ENCODE assay signal across 9 cellular contexts in genomic region chr9:91948061-91948422, GRCh38. TPM values are rescaled to one million over a fixed set of nuclear protein-coding genes. Genes with fewer than 3 reads are reported as not detected.
DNase-seq lines count a peak whose midpoint lies in the region; ATAC-seq and TF ChIP-seq lines count a peak whose summit lies in the region.
"Had no signal": no experiment of that assay in that cellular context is flagged by ENCODE, and none has a peak within 500 bp of the region (broad histone marks: within the 10 kb centered on the region; RNA-seq: fewer than 3 reads in every experiment).

No MANE protein-coding gene starts in this region.

- no peak overlapping the region for H3K4me3 Mint-ChIP-seq in stimulated activated naive CD8-positive, alpha-beta T cell treated with anti-CD3 and anti-CD28 coated beads, Interleukin-15, amount 100 ng/mL, for 72 hours

- no peak for ATAC-seq in stimulated activated naive CD8-positive, alpha-beta T cell treated with anti-CD3 and anti-CD28 coated beads, Interleukin-15, amount 100 ng/mL, for 72 hours
- ATAC-seq in HG03520 (IDR thresholded peaks at IDR 0.05; ENCODE audit: unreplicated experiment) = no peak
- ATAC-seq in GM18520 (IDR thresholded peaks at IDR 0.05; ENCODE audit: unreplicated experiment) = no peak

- H3K4me2 ChIP-seq in smooth muscle cell = peak overlapping the region; percentile 90

- POLR2A ChIA-PET in HEK293 (lab: Yijun Ruan, JAX) = no interaction called here

- H3K9me3 Mint-ChIP-seq in stimulated activated naive CD8-positive, alpha-beta T cell treated with anti-CD3 and anti-CD28 coated beads, Interleukin-15, amount 100 ng/mL, for 72 hours = peaks cover 0 to 4% of the 10 kb centered on the region in 2 donors

- H3K4me3 ChIP-seq in HEK293 (ENCODE audit: low read depth, low read length) (peak overlapping the region; percentile 51), iPS-20b (ENCODE audit: low read length) (peak overlapping the region; percentile 69), smooth muscle cell (peak overlapping the region; percentile 92)

- peaks cover 25% of the 10 kb centered on the region for H3F3A ChIP-seq in smooth muscle cell (ENCODE audit: low read depth)

- H2AFZ ChIP-seq in smooth muscle cell (ENCODE audit: low read depth) = no peak overlapping the region

- H3K9me3 ChIP-seq in HEK293 (ENCODE audit: control insufficient read depth, insufficient read depth, low read depth, low read length) (no peaks in the 10 kb centered on the region), iPS-20b (ENCODE audit: insufficient read depth, low read depth, low read length) (no peaks in the 10 kb centered on the region), smooth muscle cell (replicated peaks; ENCODE audit: low read depth) (no peaks in the 10 kb centered on the region)

- CTCF ChIA-PET in HEK293 (lab: Yijun Ruan, JAX) = interaction anchor here (0.6 to 8.3 kb wide), 5 partner anchors 12 to 171 kb away, joined by 3 to 166 read pairs (median 3); no protein-coding TSS in a partner anchor

- H3K27ac Mint-ChIP-seq in stimulated activated naive CD8-positive, alpha-beta T cell treated with anti-CD3 and anti-CD28 coated beads, Interleukin-15, amount 100 ng/mL, for 72 hours = no peak overlapping the region
- H3K27ac Mint-ChIP-seq: naive thymus-derived CD8-positive, alpha-beta T cell had no signal

- no peaks in the 10 kb centered on the region for H3K36me3 ChIP-seq in HEK293 (ENCODE audit: control insufficient read depth in 2 of 2, insufficient read depth in 1 of 2, low read length in 2 of 2)
- no peaks in the 10 kb centered on the region for H3K36me3 ChIP-seq in iPS-20b (ENCODE audit: insufficient read depth, low read depth, low read length)
- no peaks in the 10 kb centered on the region for H3K36me3 ChIP-seq in smooth muscle cell (ENCODE audit: low read depth)

- TF ChIP-seq CTCF in HEK293 (tag by site-specific recombination; IDR thresholded peaks at IDR 0.05) (no peak), smooth muscle cell (IDR thresholded peaks at IDR 0.05; ENCODE audit: borderline replicate concordance, insufficient read depth, poor library complexity, severe bottlenecking) (no peak)

- H3K79me2 ChIP-seq in smooth muscle cell (ENCODE audit: low read depth) = peaks cover 48% of the 10 kb centered on the region

- 5% methylated on average over 9 of the region's 9 CpGs for WGBS in smooth muscle cell (ENCODE audit: low lambda C conversion rate)

- H3K9ac ChIP-seq in iPS-20b (ENCODE audit: low read depth, low read length) (no peak overlapping the region), smooth muscle cell (ENCODE audit: low read depth) (peak overlapping the region; percentile 61)

- H3K4me1 Mint-ChIP-seq in stimulated activated naive CD8-positive, alpha-beta T cell treated with anti-CD3 and anti-CD28 coated beads, Interleukin-15, amount 100 ng/mL, for 72 hours = peaks cover 13% of the 10 kb centered on the region

- peaks cover 13% of the 10 kb centered on the region for H3K4me1 ChIP-seq in HEK293 (ENCODE audit: control insufficient read depth, insufficient read depth, low read length)
- H3K4me1 ChIP-seq in iPS-20b (ENCODE audit: insufficient read depth, low read length) = peaks cover 20% of the 10 kb centered on the region; the same call in 1 of the 2 replicates
- H3K4me1 ChIP-seq in smooth muscle cell (ENCODE audit: low read depth) = peaks cover 43% of the 10 kb centered on the region

- H3K27me3 Mint-ChIP-seq in stimulated activated naive CD8-positive, alpha-beta T cell treated with anti-CD3 and anti-CD28 coated beads, Interleukin-15, amount 100 ng/mL, for 72 hours = peaks cover 84% of the 10 kb centered on the region

- H3K27me3 ChIP-seq in iPS-20b (ENCODE audit: insufficient read depth, low read length) = peaks cover 72% of the 10 kb centered on the region
- H3K27me3 ChIP-seq in smooth muscle cell (ENCODE audit: low read depth) = no peaks in the 10 kb centered on the region

- DNase-seq in amniotic epithelial cell (ENCODE audit: low read depth) = peak; percentile 81
- DNase-seq in smooth muscle cell (lab: John Stamatoyannopoulos, UW; ENCODE audit: unreplicated experiment) = no peak
- DNase-seq in stimulated activated naive CD8-positive, alpha-beta T cell treated with anti-CD3 and anti-CD28 coated beads, Interleukin-15, amount 100 ng/mL, for 72 hours = no peak
- DNase-seq: GDM1; naive thymus-derived CD8-positive, alpha-beta T cell had no signal

- H4K20me1 ChIP-seq in smooth muscle cell (ENCODE audit: low read depth) = peaks cover 18% of the 10 kb centered on the region

- H3K27ac ChIP-seq in HEK293 (ENCODE audit: extremely low read depth, low read depth, low read length) (peak overlapping the region; percentile 72; the same call in 1 of the 2 replicates), iPS-20b (ENCODE audit: low read length) (no peak overlapping the region), smooth muscle cell (ENCODE audit: low read depth) (peak overlapping the region; percentile 82)

TF ChIP-seq in HEK293, 187 proteins besides CTCF, POLR2A, EP300 and RAD21:
- TF ChIP-seq ZNF449 (tag by site-specific recombination; IDR thresholded peaks at IDR 0.05) (peak; percentile 91), FEZF1 (tag by site-specific recombination; IDR thresholded peaks at IDR 0.05) (peak; percentile 62), ZNF426 (tag by site-specific recombination; IDR thresholded peaks at IDR 0.05) (no peak), ZNF677 (tag by site-specific recombination; IDR thresholded peaks at IDR 0.05) (no peak), ZNF214 (tag by site-specific recombination; IDR thresholded peaks at IDR 0.05; ENCODE audit: borderline replicate concordance) (no peak), ZNF585B (tag by site-specific recombination; IDR thresholded peaks at IDR 0.05) (no peak), ZBTB8A (tag by site-specific recombination; IDR thresholded peaks at IDR 0.05) (peak; percentile 57; the same call in 1 of the 2 replicates), SP2 (tag by site-specific recombination; IDR thresholded peaks at IDR 0.05) (peak; percentile 39), PRDM10 (tag by site-specific recombination; IDR thresholded peaks at IDR 0.05) (peak; percentile 79; the same call in 1 of the 2 replicates), EGR2 (tag by site-specific recombination; IDR thresholded peaks at IDR 0.05; ENCODE audit: low read depth) (no peak), PRDM4 (tag by site-specific recombination; IDR thresholded peaks at IDR 0.05) (no peak), ZNF529 (tag by site-specific recombination; IDR thresholded peaks at IDR 0.05; ENCODE audit: insufficient replicate concordance) (no peak)

RNA-seq across cellular contexts. Expression of gene ROR2, which starts 2.0 kb away (rescaled TPM):
- 15.7 and 16.7 TPM in 2 replicates for total RNA-seq in smooth muscle cell
- 16.3 and 21.7 TPM in 2 replicates for polyA plus RNA-seq in smooth muscle cell
- total RNA-seq: naive thymus-derived CD8-positive, alpha-beta T cell had no signal
- polyA plus RNA-seq: naive thymus-derived CD8-positive, alpha-beta T cell had no signal
